Comparison of ENCODE assay signal across 14 cellular contexts in genomic region chr22:21961886-21962654, GRCh38. TPM values are rescaled to one million over a fixed set of nuclear protein-coding genes. Genes with fewer than 3 reads are reported as not detected.
DNase-seq lines count a peak whose midpoint lies in the region; ATAC-seq and TF ChIP-seq lines count a peak whose summit lies in the region.
"Had no signal": no experiment of that assay in that cellular context is flagged by ENCODE, and none has a peak within 500 bp of the region (broad histone marks: within the 10 kb centered on the region; RNA-seq: fewer than 3 reads in every experiment).

No MANE protein-coding gene starts in this region.

- peaks cover 10% of the 10 kb centered on the region for H3K4me1 ChIP-seq in adipocyte (ENCODE audit: control insufficient read depth, insufficient read depth, low read length)
- H3K4me1 ChIP-seq in foreskin keratinocyte: no peaks in the 10 kb centered on the region
- H3K4me1 ChIP-seq: ascending aorta, SJSA1, upper lobe of left lung had no signal

- H3K4me1 Mint-ChIP-seq in activated T-cell treated with anti-CD3 and anti-CD28 coated beads, Interleukin-2, amount 50 U/mL, for 24 hours (ENCODE audit: low read depth): no peaks in the 10 kb centered on the region
- H3K4me1 Mint-ChIP-seq in activated T-cell treated with anti-CD3 and anti-CD28 coated beads, Interleukin-2, amount 50 U/mL, for 4 hours (ENCODE audit: low read depth): no peaks in the 10 kb centered on the region
- peaks cover 0 to 5% of the 10 kb centered on the region in 2 donors for H3K4me1 Mint-ChIP-seq in stimulated activated naive B cell treated with anti-CD40 and anti-IgM and Interleukin-4, amounts not matched to agents 10 μg/mL and 1 μg/mL and 100 μg/mL, for 72 hours

- peak overlapping the region; percentile 11 for H3K27ac Mint-ChIP-seq in activated T-cell treated with anti-CD3 and anti-CD28 coated beads, Interleukin-2, amount 50 U/mL, for 24 hours
- peak overlapping the region; percentile 62 for H3K27ac Mint-ChIP-seq in stimulated activated naive B cell treated with anti-CD40 and anti-IgM and Interleukin-4, amounts not matched to agents 10 μg/mL and 1 μg/mL and 100 μg/mL, for 72 hours

- TF ChIP-seq CTCF in foreskin keratinocyte (conservative IDR thresholded peaks at IDR 0.05): no peak

- H3K27me3 ChIP-seq in adipocyte (replicated peaks; ENCODE audit: control insufficient read depth, insufficient read depth, low read length): no peaks in the 10 kb centered on the region
- no peaks in the 10 kb centered on the region for H3K27me3 ChIP-seq in foreskin keratinocyte
- H3K27me3 ChIP-seq: ascending aorta, SJSA1, upper lobe of left lung had no signal

- no peaks in the 10 kb centered on the region for H3K9me3 ChIP-seq in adipocyte (ENCODE audit: control insufficient read depth, low read length)
- H3K9me3 ChIP-seq: ascending aorta, SJSA1, upper lobe of left lung had no signal

- H3K4me3 ChIP-seq in adipocyte (ENCODE audit: low read length): no peak overlapping the region
- H3K4me3 ChIP-seq: ascending aorta, SJSA1, skin epidermis, upper lobe of left lung had no signal

- peaks cover 72% of the 10 kb centered on the region for H3K36me3 ChIP-seq in adipocyte (ENCODE audit: control insufficient read depth, insufficient read depth, low read length, severe bottlenecking)

- no peaks in the 10 kb centered on the region for H3K27me3 Mint-ChIP-seq in activated T-cell treated with anti-CD3 and anti-CD28 coated beads, Interleukin-2, amount 50 U/mL, for 24 hours
- no peaks in the 10 kb centered on the region for H3K27me3 Mint-ChIP-seq in activated T-cell treated with anti-CD3 and anti-CD28 coated beads, Interleukin-2, amount 50 U/mL, for 4 hours (ENCODE audit: low read depth)
- H3K27me3 Mint-ChIP-seq in stimulated activated naive B cell treated with anti-CD40 and anti-IgM and Interleukin-4, amounts not matched to agents 10 μg/mL and 1 μg/mL and 100 μg/mL, for 72 hours: no peaks in the 10 kb centered on the region

- no peaks in the 10 kb centered on the region for H3K9me3 Mint-ChIP-seq in activated T-cell treated with anti-CD3 and anti-CD28 coated beads, Interleukin-2, amount 50 U/mL, for 24 hours
- H3K9me3 Mint-ChIP-seq in activated T-cell treated with anti-CD3 and anti-CD28 coated beads, Interleukin-2, amount 50 U/mL, for 4 hours: no peaks in the 10 kb centered on the region
- no peaks in the 10 kb centered on the region for H3K9me3 Mint-ChIP-seq in stimulated activated naive B cell treated with anti-CD40 and anti-IgM and Interleukin-4, amounts not matched to agents 10 μg/mL and 1 μg/mL and 100 μg/mL, for 72 hours

- peaks cover 84% of the 10 kb centered on the region for H3K36me3 Mint-ChIP-seq in activated T-cell treated with anti-CD3 and anti-CD28 coated beads, Interleukin-2, amount 50 U/mL, for 24 hours (ENCODE audit: low read depth)
- peaks cover 18% of the 10 kb centered on the region for H3K36me3 Mint-ChIP-seq in activated T-cell treated with anti-CD3 and anti-CD28 coated beads, Interleukin-2, amount 50 U/mL, for 4 hours (ENCODE audit: insufficient read depth)
- H3K36me3 Mint-ChIP-seq in stimulated activated naive B cell treated with anti-CD40 and anti-IgM and Interleukin-4, amounts not matched to agents 10 μg/mL and 1 μg/mL and 100 μg/mL, for 72 hours: peaks cover 39 to 53% of the 10 kb centered on the region in 2 donors

- ATAC-seq in activated T-cell treated with anti-CD3 and anti-CD28 coated beads, Interleukin-2, amount 50 U/mL, for 4 hours: no peak
- peak; percentile 65 for ATAC-seq in foreskin keratinocyte
- no peak for ATAC-seq in stimulated activated naive B cell treated with anti-CD40 and anti-IgM and Interleukin-4, amounts not matched to agents 10 μg/mL and 1 μg/mL and 100 μg/mL, for 72 hours (replicated peaks)
- no peak for ATAC-seq in HG03097 (IDR thresholded peaks at IDR 0.05; ENCODE audit: low FRiP score, unreplicated experiment)
- no peak for ATAC-seq in GM18867 (IDR thresholded peaks at IDR 0.05; ENCODE audit: unreplicated experiment)
- no peak for ATAC-seq in GM18909 (IDR thresholded peaks at IDR 0.05; ENCODE audit: poor library complexity, unreplicated experiment)

- no peak overlapping the region for H3K4me3 Mint-ChIP-seq in activated T-cell treated with anti-CD3 and anti-CD28 coated beads, Interleukin-2, amount 50 U/mL, for 24 hours
- no peak overlapping the region for H3K4me3 Mint-ChIP-seq in activated T-cell treated with anti-CD3 and anti-CD28 coated beads, Interleukin-2, amount 50 U/mL, for 4 hours
- H3K4me3 Mint-ChIP-seq in stimulated activated naive B cell treated with anti-CD40 and anti-IgM and Interleukin-4, amounts not matched to agents 10 μg/mL and 1 μg/mL and 100 μg/mL, for 72 hours: no peak overlapping the region

- H3K9ac ChIP-seq in adipocyte (ENCODE audit: low read length): no peak overlapping the region

- H3K27ac ChIP-seq in foreskin keratinocyte: no peak overlapping the region
- H3K27ac ChIP-seq: ascending aorta, SJSA1, upper lobe of left lung, VCaP had no signal

- no peak for DNase-seq in activated T-cell treated with anti-CD3 and anti-CD28 coated beads, Interleukin-2, amount 50 U/mL, for 24 hours
- DNase-seq in activated T-cell treated with anti-CD3 and anti-CD28 coated beads, Interleukin-2, amount 50 U/mL, for 4 hours: no peak
- peak; percentile 27 for DNase-seq in adipocyte (ENCODE audit: low read depth)
- peak in 1 of 2 donors; percentile 37 for DNase-seq in foreskin keratinocyte
- DNase-seq in stimulated activated naive B cell treated with anti-CD40 and anti-IgM and Interleukin-4, amounts not matched to agents 10 μg/mL and 1 μg/mL and 100 μg/mL, for 72 hours: no peak
- DNase-seq: NCI-H510A, upper lobe of left lung had no signal

RNA-seq across cellular contexts. Expression of gene PPM1F, which starts 9.4 kb away (rescaled TPM):
- 10 to 100 TPM; 28.2 to 36.8 (median 30.8) TPM for total RNA-seq in activated T-cell treated with anti-CD3 and anti-CD28 coated beads, Interleukin-2, amount 50 U/mL, for 4 hours
- total RNA-seq in foreskin keratinocyte: 33.0 and 33.9 TPM in 2 replicates
- polyA plus RNA-seq in foreskin keratinocyte: 20.7 and 21.8 TPM in 2 replicates

RNA-seq across cellular contexts. Expression of gene TOP3B, which starts 20.5 kb away (rescaled TPM):
- 10 to 100 TPM; 39.3 to 45.2 (median 41.3) TPM for total RNA-seq in activated T-cell treated with anti-CD3 and anti-CD28 coated beads, Interleukin-2, amount 50 U/mL, for 4 hours
- total RNA-seq in foreskin keratinocyte: 25.3 and 25.9 TPM in 2 replicates
- polyA plus RNA-seq in foreskin keratinocyte: 13.9 and 14.6 TPM in 2 replicates
